In genomic region chr17:39098474-39099090, GRCh38 we compare ENCODE assay signal across 13 cellular contexts. TPM values are rescaled to one million over a fixed set of nuclear protein-coding genes. Genes with fewer than 3 reads are reported as not detected.
A peak's percentile ranks its signal among the peaks of the same experiment; 100 is the strongest.
DNase-seq lines count a peak whose midpoint lies in the region; ATAC-seq and TF ChIP-seq lines count a peak whose summit lies in the region.
"Had no signal": no experiment of that assay in that cellular context is flagged by ENCODE, and none has a peak within 500 bp of the region (broad histone marks: within the 10 kb centered on the region; RNA-seq: fewer than 3 reads in every experiment).

No MANE protein-coding gene starts in this region.

- no peak for TF ChIP-seq POLR2A in sigmoid colon (IDR thresholded peaks at IDR 0.05)

- DNase-seq in activated CD8-positive, alpha-beta T cell treated with anti-CD3 and anti-CD28 coated beads for 36 hours: no peak
- no peak for DNase-seq in activated CD8-positive, alpha-beta T cell treated with anti-CD3 and anti-CD28 coated beads, Interleukin-2, amount 10 ng/mL, durations not matched to agents 7 days and 5 days
- DNase-seq in NOMO-1 treated with dmso at 0.1 percent for 144 hours (lab: John Stamatoyannopoulos, UW; ENCODE audit: unreplicated experiment) (peak; percentile 12), iPS-NIHi7 (ENCODE audit: extremely low spot score) (peak; percentile 33), sigmoid colon (no peak), NCI-H2171 (lab: John Stamatoyannopoulos, UW) (no peak), NCI-H128 (lab: John Stamatoyannopoulos, UW; ENCODE audit: unreplicated experiment) (no peak)
- DNase-seq: activated CD4-positive, alpha-beta T cell treated with anti-CD3 and anti-CD28 coated beads for 4 hours; NCI-H187; NCI-H774; SW 1271 had no signal

- peak overlapping the region in 3 of 4 donors; percentile 17 to 65 (median 26) for H3K27ac ChIP-seq in sigmoid colon

- H3K36me3 Mint-ChIP-seq in activated CD8-positive, alpha-beta T cell treated with anti-CD3 and anti-CD28 coated beads for 36 hours (ENCODE audit: low read depth): no peaks in the 10 kb centered on the region
- no peaks in the 10 kb centered on the region for H3K36me3 Mint-ChIP-seq in activated CD8-positive, alpha-beta T cell treated with anti-CD3 and anti-CD28 coated beads, Interleukin-2, amount 10 ng/mL, durations not matched to agents 7 days and 5 days (ENCODE audit: low read depth)

- H3K27me3 ChIP-seq in sigmoid colon: no peaks in the 10 kb centered on the region

- intact Hi-C loops in activated CD8-positive, alpha-beta T cell treated with anti-CD3 and anti-CD28 coated beads for 36 hours (cut with micrococcal nuclease): no loop called here
- intact Hi-C loops in sigmoid colon (cut with DNase I): no loop called here

- peak overlapping the region; percentile 0 for H3K4me3 Mint-ChIP-seq in activated CD8-positive, alpha-beta T cell treated with anti-CD3 and anti-CD28 coated beads for 36 hours
- H3K4me3 Mint-ChIP-seq in activated CD8-positive, alpha-beta T cell treated with anti-CD3 and anti-CD28 coated beads, Interleukin-2, amount 10 ng/mL, durations not matched to agents 7 days and 5 days: no peak overlapping the region

- no peaks in the 10 kb centered on the region for H3K9me3 Mint-ChIP-seq in activated CD8-positive, alpha-beta T cell treated with anti-CD3 and anti-CD28 coated beads for 36 hours
- H3K9me3 Mint-ChIP-seq in activated CD8-positive, alpha-beta T cell treated with anti-CD3 and anti-CD28 coated beads, Interleukin-2, amount 10 ng/mL, durations not matched to agents 7 days and 5 days (ENCODE audit: insufficient read depth): no peaks in the 10 kb centered on the region

- H3K4me3 ChIP-seq in sigmoid colon: no peak overlapping the region

- no peak for ATAC-seq in activated CD8-positive, alpha-beta T cell treated with anti-CD3 and anti-CD28 coated beads for 36 hours
- ATAC-seq in activated CD8-positive, alpha-beta T cell treated with anti-CD3 and anti-CD28 coated beads, Interleukin-2, amount 10 ng/mL, durations not matched to agents 7 days and 5 days: no peak
- no peak for ATAC-seq in GM18907 (IDR thresholded peaks at IDR 0.05; ENCODE audit: unreplicated experiment)
- ATAC-seq: HCT116 had no signal

- peak overlapping the region; percentile 4 for H3K27ac Mint-ChIP-seq in activated CD8-positive, alpha-beta T cell treated with anti-CD3 and anti-CD28 coated beads for 36 hours
- no peak overlapping the region for H3K27ac Mint-ChIP-seq in activated CD8-positive, alpha-beta T cell treated with anti-CD3 and anti-CD28 coated beads, Interleukin-2, amount 10 ng/mL, durations not matched to agents 7 days and 5 days

- no peak for TF ChIP-seq CTCF in activated CD8-positive, alpha-beta T cell treated with anti-CD3 and anti-CD28 coated beads for 36 hours (IDR thresholded peaks at IDR 0.05)
- TF ChIP-seq CTCF in sigmoid colon (IDR thresholded peaks at IDR 0.05): no peak

- no peak for TF ChIP-seq EP300 in sigmoid colon (IDR thresholded peaks at IDR 0.05)

- CTCF ChIA-PET in activated CD8-positive, alpha-beta T cell treated with anti-CD3 and anti-CD28 coated beads for 36 hours (lab: Charles Lee): interaction anchor here (0.7 to 2.1 kb wide), 5 partner anchors 54 to 116 kb away, joined by 3 to 6 read pairs (median 4); no protein-coding TSS in a partner anchor
- CTCF ChIA-PET in activated CD8-positive, alpha-beta T cell treated with anti-CD3 and anti-CD28 coated beads, Interleukin-2, amount 10 ng/mL, durations not matched to agents 7 days and 5 days (lab: Charles Lee): interaction anchor here (1.5 kb wide), 1 partner anchor 77 kb away, joined by 3 read pairs; no protein-coding TSS in a partner anchor

- WGBS in sigmoid colon, 2 donors: 47 to 60% methylated on average over 15 of the region's 15 CpGs

- peaks cover 71% of the 10 kb centered on the region for H3K4me1 Mint-ChIP-seq in activated CD8-positive, alpha-beta T cell treated with anti-CD3 and anti-CD28 coated beads for 36 hours (ENCODE audit: low read depth)
- H3K4me1 Mint-ChIP-seq in activated CD8-positive, alpha-beta T cell treated with anti-CD3 and anti-CD28 coated beads, Interleukin-2, amount 10 ng/mL, durations not matched to agents 7 days and 5 days (ENCODE audit: low read depth): peaks cover 56% of the 10 kb centered on the region

- no peaks in the 10 kb centered on the region for H3K9me3 ChIP-seq in sigmoid colon

- H3K36me3 ChIP-seq in sigmoid colon: no peaks in the 10 kb centered on the region

- H3K4me1 ChIP-seq in sigmoid colon: peaks cover 0 to 51% (median 40%) of the 10 kb centered on the region in 4 donors

- POLR2A ChIA-PET in activated CD8-positive, alpha-beta T cell treated with anti-CD3 and anti-CD28 coated beads for 36 hours (lab: Charles Lee): interaction anchor here (0.7 to 1.2 kb wide), 3 partner anchors 15 to 199 kb away, joined by 3 read pairs; no protein-coding TSS in a partner anchor
- POLR2A ChIA-PET in activated CD8-positive, alpha-beta T cell treated with anti-CD3 and anti-CD28 coated beads, Interleukin-2, amount 10 ng/mL, durations not matched to agents 7 days and 5 days (lab: Charles Lee): no interaction called here

- no peaks in the 10 kb centered on the region for H3K27me3 Mint-ChIP-seq in activated CD8-positive, alpha-beta T cell treated with anti-CD3 and anti-CD28 coated beads for 36 hours
- peaks cover 3% of the 10 kb centered on the region for H3K27me3 Mint-ChIP-seq in activated CD8-positive, alpha-beta T cell treated with anti-CD3 and anti-CD28 coated beads, Interleukin-2, amount 10 ng/mL, durations not matched to agents 7 days and 5 days (ENCODE audit: low read depth)

RNA-seq across cellular contexts. Expression of gene PLXDC1, which starts 52.9 kb away (rescaled TPM):
- 1 to 10 TPM; 1.7 to 2.4 TPM for total RNA-seq in activated CD8-positive, alpha-beta T cell treated with anti-CD3 and anti-CD28 coated beads for 36 hours
- total RNA-seq in activated CD8-positive, alpha-beta T cell treated with anti-CD3 and anti-CD28 coated beads, Interleukin-2, amount 10 ng/mL, durations not matched to agents 7 days and 5 days: 1 to 10 TPM; 3.3 to 3.9 TPM
- 10 to 100 TPM in 3 of 4 donors, 1 to 10 TPM in 1; 6.2 to 13.0 (median 10.3) TPM for total RNA-seq in sigmoid colon
- polyA plus RNA-seq in sigmoid colon: 1 to 10 TPM; 1.4 to 4.8 (median 3.6) TPM

Comparison
In these comparisons a context has a peak if more than half of its experiments do, and no peak if none do; other contexts are left out.
1. DNase-seq: peak in NOMO-1 treated with dmso at 0.1 percent for 144 hours (single experiment) and iPS-NIHi7 (single experiment); none in activated CD8-positive, alpha-beta T cell treated with anti-CD3 and anti-CD28 coated beads for 36 hours (single experiment), activated CD8-positive, alpha-beta T cell treated with anti-CD3 and anti-CD28 coated beads, Interleukin-2, amount 10 ng/mL, durations not matched to agents 7 days and 5 days (single experiment), sigmoid colon (single experiment), NCI-H2171 (single experiment) and NCI-H128 (single experiment).